28 cellular contexts compared by ENCODE assay signal in the genomic region with DNA sequence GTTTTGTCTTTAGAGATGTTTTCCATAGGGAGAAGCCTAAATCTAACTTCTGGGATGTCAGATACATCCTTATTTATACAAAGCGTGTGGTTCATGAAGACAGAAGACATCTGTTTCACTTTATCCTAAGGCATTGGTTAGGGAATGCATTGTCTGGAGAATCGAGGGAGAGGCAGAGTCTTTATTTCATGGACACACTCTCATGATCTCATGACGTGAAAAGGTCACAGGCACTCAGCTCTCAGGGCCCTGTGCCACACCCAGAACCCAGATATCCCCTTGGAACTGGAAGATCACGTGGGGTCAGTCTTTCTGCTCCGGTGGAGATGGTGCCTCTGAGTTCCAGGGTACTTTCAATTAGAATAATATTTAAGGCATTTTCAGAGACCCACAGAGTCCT.
"Had no signal": no experiment of that assay in that cellular context is flagged by ENCODE, and none has a peak within 500 bp of the region (broad histone marks: within the 10 kb centered on the region; RNA-seq: fewer than 3 reads in every experiment).

No MANE protein-coding gene starts in this region.

- H3K27me3 ChIP-seq: colonic mucosa, esophagus squamous epithelium, foreskin keratinocyte, left lung, neutrophil, right lobe of liver, testis, tibial artery had no signal

- H3K27ac Mint-ChIP-seq: dendritic cell treated with granulocyte-macrophage colony-stimulating factor and Interleukin-4, amounts not matched to agents 40 ng/mL and 50 ng/mL, for 4 days; naive thymus-derived CD8-positive, alpha-beta T cell; progenitor cell of endocrine pancreas; stimulated activated effector memory CD8-positive, alpha-beta T cell treated with anti-CD3 and anti-CD28 coated beads, Interleukin-12 subunit alpha, Interleukin-12 subunit beta, amount 100 ng/mL, for 72 hours; type B pancreatic cell had no signal

- H3K4me3 ChIP-seq: colonic mucosa, esophagus squamous epithelium, heart right ventricle, left lung, right lobe of liver, smooth muscle cell, testis, tibial artery had no signal

- H3K4me3 Mint-ChIP-seq: central memory CD8-positive, alpha-beta T cell; dendritic cell treated with granulocyte-macrophage colony-stimulating factor and Interleukin-4, amounts not matched to agents 40 ng/mL and 50 ng/mL, for 4 days; naive thymus-derived CD8-positive, alpha-beta T cell; stimulated activated effector memory CD8-positive, alpha-beta T cell treated with anti-CD3 and anti-CD28 coated beads, Interleukin-12 subunit alpha, Interleukin-12 subunit beta, amount 100 ng/mL, for 72 hours; type B pancreatic cell had no signal

- H2AFZ ChIP-seq: parathyroid adenoma had no signal

- H3K36me3 Mint-ChIP-seq: naive thymus-derived CD8-positive, alpha-beta T cell; stimulated activated effector memory CD8-positive, alpha-beta T cell treated with anti-CD3 and anti-CD28 coated beads, Interleukin-12 subunit alpha, Interleukin-12 subunit beta, amount 100 ng/mL, for 72 hours; type B pancreatic cell had no signal

- H3K27ac ChIP-seq: colonic mucosa, esophagus squamous epithelium, foreskin keratinocyte, heart right ventricle, left lung, neutrophil, parathyroid adenoma, right lobe of liver, testis, tibial artery had no signal

- H3K79me2 ChIP-seq: parathyroid adenoma had no signal

- H3K36me3 ChIP-seq: colonic mucosa, esophagus squamous epithelium, heart right ventricle, left lung, neutrophil, right lobe of liver, tibial artery had no signal

- H3K27me3 Mint-ChIP-seq: central memory CD8-positive, alpha-beta T cell; dendritic cell treated with granulocyte-macrophage colony-stimulating factor and Interleukin-4, amounts not matched to agents 40 ng/mL and 50 ng/mL, for 4 days had no signal

- DNase-seq: colonic mucosa; effector CD8-positive, alpha-beta T cell; erythroblast; esophagus squamous epithelium; foreskin keratinocyte; glutamatergic neuron; heart right ventricle; hippocampal formation; left cardiac atrium; left lung; mesendoderm; naive thymus-derived CD8-positive, alpha-beta T cell; right lobe of liver; stimulated activated CD4-positive, alpha-beta T cell treated with anti-CD3 and anti-CD28 coated beads, Interleukin-12 subunit alpha, Interleukin-12 subunit beta, amount 100 ng/mL, for 4 hours; stimulated activated CD4-positive, alpha-beta T cell treated with anti-CD3 and anti-CD28 coated beads, Interleukin-2, amount 100 ng/mL, for 24 hours; stimulated activated CD4-positive, alpha-beta T cell treated with anti-CD3 and anti-CD28 coated beads, Interleukin-4, amount 100 ng/mL, for 24 hours; stimulated activated naive CD4-positive, alpha-beta T cell treated with Interleukin-2 at 50 U/mL for 16 hours; substantia nigra; testis; tibial artery had no signal

- ATAC-seq: foreskin keratinocyte; heart right ventricle; left cardiac atrium; left lung; naive thymus-derived CD8-positive, alpha-beta T cell; right lobe of liver; stimulated activated effector memory CD8-positive, alpha-beta T cell treated with anti-CD3 and anti-CD28 coated beads, Interleukin-12 subunit alpha, Interleukin-12 subunit beta, amount 100 ng/mL, for 72 hours had no signal

- H3K9me3 ChIP-seq: colonic mucosa, esophagus squamous epithelium, left lung, neutrophil, right lobe of liver, testis had no signal

- H3K4me2 ChIP-seq: smooth muscle cell had no signal

- H3K4me1 ChIP-seq: colonic mucosa, esophagus squamous epithelium, foreskin keratinocyte, heart right ventricle, left lung, parathyroid adenoma, right lobe of liver, testis, tibial artery had no signal

- H3K4me1 Mint-ChIP-seq: central memory CD8-positive, alpha-beta T cell; naive thymus-derived CD8-positive, alpha-beta T cell; stimulated activated effector memory CD8-positive, alpha-beta T cell treated with anti-CD3 and anti-CD28 coated beads, Interleukin-12 subunit alpha, Interleukin-12 subunit beta, amount 100 ng/mL, for 72 hours had no signal

- H3K9me3 Mint-ChIP-seq: dendritic cell treated with granulocyte-macrophage colony-stimulating factor and Interleukin-4, amounts not matched to agents 40 ng/mL and 50 ng/mL, for 4 days had no signal
